Comparison of ENCODE assay signal across 7 cellular contexts in genomic region chr3:44986330-44986729, GRCh38. TPM values are rescaled to one million over a fixed set of nuclear protein-coding genes. Genes with fewer than 3 reads are reported as not detected.
"Had no signal": no experiment of that assay in that cellular context is flagged by ENCODE, and none has a peak within 500 bp of the region (broad histone marks: within the 10 kb centered on the region; RNA-seq: fewer than 3 reads in every experiment).

No MANE protein-coding gene starts in this region.

RNA-seq across cellular contexts. Expression of gene CLEC3B, which starts 39.8 kb away (rescaled TPM):
- total RNA-seq: activated B cell treated with CpG ODN at 0.5 μM for 24 hours; activated CD4-positive, alpha-beta memory T cell treated with anti-CD3 and anti-CD28 coated beads for 36 hours; activated CD4-positive, alpha-beta memory T cell treated with anti-CD3 and anti-CD28 coated beads, Interleukin-2, amount 10 ng/mL, durations not matched to agents 7 days and 5 days; activated CD4-positive, alpha-beta T cell treated with anti-CD3 and anti-CD28 coated beads for 36 hours; activated CD4-positive, alpha-beta T cell treated with anti-CD3 and anti-CD28 coated beads, Interleukin-2, amount 10 ng/mL, durations not matched to agents 24 days and 14 days; activated CD8-positive, alpha-beta memory T cell treated with anti-CD3 and anti-CD28 coated beads, Interleukin-2, amount 10 ng/mL, durations not matched to agents 7 days and 5 days; activated CD8-positive, alpha-beta T cell treated with anti-CD3 and anti-CD28 coated beads for 36 hours had no signal
